In genomic region chr2:84904151-84904550, GRCh38 we compare ENCODE assay signal across 10 cellular contexts. TPM values are rescaled to one million over a fixed set of nuclear protein-coding genes. Genes with fewer than 3 reads are reported as not detected.
DNase-seq lines count a peak whose midpoint lies in the region; ATAC-seq, FAIRE-seq and TF ChIP-seq lines count a peak whose summit lies in the region.
"Had no signal": no experiment of that assay in that cellular context is flagged by ENCODE, and none has a peak within 500 bp of the region (broad histone marks: within the 10 kb centered on the region; RNA-seq: fewer than 3 reads in every experiment).

No MANE protein-coding gene starts in this region.

- H3K27ac Mint-ChIP-seq in CD8-positive, alpha-beta T cell: peak overlapping the region; percentile 90

- intact Hi-C loops in CD8-positive, alpha-beta T cell (cut with DNase I, micrococcal nuclease): loop anchor here (1.0 to 2.0 kb wide), 2 partner anchors 10 to 15 kb away; no protein-coding TSS in a partner anchor
- intact Hi-C loops in OCI-LY7 (cut with micrococcal nuclease; ENCODE audit: unreplicated experiment): no loop called here

- peaks cover 41% of the 10 kb centered on the region for H3K4me1 ChIP-seq in CD8-positive, alpha-beta T cell (ENCODE audit: insufficient read depth, low read length)
- H3K4me1 ChIP-seq in OCI-LY7 (ENCODE audit: insufficient read depth, low read length, poor library complexity, severe bottlenecking) (peaks cover 15% of the 10 kb centered on the region), osteoblast (ENCODE audit: insufficient read depth, low read length) (peaks cover 22% of the 10 kb centered on the region)

- no peaks in the 10 kb centered on the region for H3K9me3 ChIP-seq in CD8-positive, alpha-beta T cell (ENCODE audit: low read length)
- H3K9me3 ChIP-seq in OCI-LY7 (ENCODE audit: low read length) (no peaks in the 10 kb centered on the region), osteoblast (ENCODE audit: low read depth, low read length) (no peaks in the 10 kb centered on the region)

- no peaks in the 10 kb centered on the region for H3K27me3 Mint-ChIP-seq in CD8-positive, alpha-beta T cell (ENCODE audit: low read depth)

- H3K36me3 ChIP-seq in CD8-positive, alpha-beta T cell (ENCODE audit: insufficient read depth, low read length): peaks cover 5% of the 10 kb centered on the region
- H3K36me3 ChIP-seq in OCI-LY7 (ENCODE audit: insufficient read depth, low read length) (peaks cover 16% of the 10 kb centered on the region), osteoblast (ENCODE audit: insufficient read depth, low read length) (peaks cover 8% of the 10 kb centered on the region)

- no peaks in the 10 kb centered on the region for H3K27me3 ChIP-seq in CD8-positive, alpha-beta T cell (ENCODE audit: insufficient read depth, low read length)
- no peaks in the 10 kb centered on the region for H3K27me3 ChIP-seq in osteoblast (ENCODE audit: insufficient read depth, low read length)

- H3K4me2 ChIP-seq in OCI-LY7 (ENCODE audit: low read length) (peak overlapping the region; percentile 92), osteoblast (ENCODE audit: insufficient read depth, low read length) (peak overlapping the region; percentile 92)

- ATAC-seq in CD8-positive, alpha-beta T cell: no peak

- TF ChIP-seq POLR2A in GM12892 (IDR thresholded peaks at IDR 0.05; ENCODE audit: low read depth, low read length): no peak

- peaks cover 62% of the 10 kb centered on the region for H3K4me1 Mint-ChIP-seq in CD8-positive, alpha-beta T cell (ENCODE audit: low read depth)

- no peaks in the 10 kb centered on the region for H3K9me2 ChIP-seq in OCI-LY7 (ENCODE audit: insufficient read depth, low read length)

- CTCF ChIA-PET in CD8-positive, alpha-beta T cell (lab: Charles Lee): interaction anchor here (0.6 to 4.9 kb wide), 4 partner anchors 11 to 172 kb away, joined by 3 to 98 read pairs (median 16); partner anchors contain the start of gene TRABD2A
- CTCF ChIA-PET in OCI-LY7 (lab: Charles Lee; ENCODE audit: unreplicated experiment): no interaction called here

- H2AFZ ChIP-seq in OCI-LY7 (ENCODE audit: low read length) (peak overlapping the region; percentile 4; the same call in 1 of the 2 replicates), osteoblast (ENCODE audit: low read length) (no peak overlapping the region)

- no peak overlapping the region for H3K27ac ChIP-seq in CD8-positive, alpha-beta T cell (ENCODE audit: low read depth, low read length)
- H3K27ac ChIP-seq in OCI-LY7 (ENCODE audit: low read depth, low read length, poor library complexity, severe bottlenecking) (no peak overlapping the region), coronary artery (peak overlapping the region; percentile 84 to 98), osteoblast (ENCODE audit: low read depth, low read length) (no peak overlapping the region)

- H3K4me3 ChIP-seq in CD8-positive, alpha-beta T cell (ENCODE audit: low read depth, low read length): peak overlapping the region; percentile 91
- H3K4me3 ChIP-seq in OCI-LY7 (ENCODE audit: low read depth, low read length, poor library complexity, severe bottlenecking) (no peak overlapping the region), coronary artery (peak overlapping the region; percentile 92), osteoblast (ENCODE audit: insufficient read depth, low read length) (peak overlapping the region; percentile 84)

- H3K79me2 ChIP-seq in OCI-LY7 (ENCODE audit: insufficient read depth, low read depth, low read length): peaks cover 14% of the 10 kb centered on the region
- peaks cover 14% of the 10 kb centered on the region for H3K79me2 ChIP-seq in osteoblast (ENCODE audit: insufficient read depth, low read length)

- peaks cover 2% of the 10 kb centered on the region for H3K9me3 Mint-ChIP-seq in CD8-positive, alpha-beta T cell

- in situ Hi-C loops in ACHN (cut with HindIII; ENCODE audit: low pct_ligation_motif_present, low pct_unique_long_range_greater_than_20kb, low sequenced_read_pairs): no loop called here

- no peak for FAIRE-seq in GM12892 (lab: Jason Lieb, UNC)
- FAIRE-seq: TTC549 had no signal

- no peak for DNase-seq in CD8-positive, alpha-beta T cell
- DNase-seq in OCI-LY7 (ENCODE audit: low spot score) (no peak), coronary artery (ENCODE audit: low spot score) (no peak), osteoblast (ENCODE audit: insufficient read length, low spot score, missing footprints) (no peak), foreskin melanocyte (no peak), GOT3 (lab: John Stamatoyannopoulos, UW) (no peak), ACHN (no peak), GM12892 (ENCODE audit: insufficient read length) (no peak)
- DNase-seq: NCI-H2107 had no signal

- no TSS peak for BruUV-seq in OCI-LY7 (replicated peaks; lab: Mats Ljungman, UMichigan)

- no peak for TF ChIP-seq CTCF in CD8-positive, alpha-beta T cell (IDR thresholded peaks at IDR 0.05)
- TF ChIP-seq CTCF in OCI-LY7 (conservative IDR thresholded peaks at IDR 0.05; ENCODE audit: low read length) (no peak), coronary artery (IDR thresholded peaks at IDR 0.05) (no peak), osteoblast (IDR thresholded peaks at IDR 0.05; ENCODE audit: extremely low read depth, low read depth, low read length) (no peak)

- peak overlapping the region; percentile 92 for H3K4me3 Mint-ChIP-seq in CD8-positive, alpha-beta T cell

- POLR2A ChIA-PET in CD8-positive, alpha-beta T cell (lab: Charles Lee): interaction anchor here (3.5 to 7.1 kb wide), 4 partner anchors 15 to 62 kb away, joined by 10 to 153 read pairs (median 76); partner anchors contain the start of gene TRABD2A
- POLR2A ChIA-PET in OCI-LY7 (lab: Charles Lee): interaction anchor here (0.6 to 2.7 kb wide), 6 partner anchors 15 to 80 kb away, joined by 3 to 6 read pairs (median 3); no protein-coding TSS in a partner anchor

- H3K36me3 Mint-ChIP-seq in CD8-positive, alpha-beta T cell: peaks cover 18% of the 10 kb centered on the region

- H4K20me1 ChIP-seq in OCI-LY7 (ENCODE audit: insufficient read depth, low read length) (peaks cover 6% of the 10 kb centered on the region; the same call in 1 of the 2 replicates), osteoblast (ENCODE audit: insufficient read depth, low read length) (peaks cover 8% of the 10 kb centered on the region)

RNA-seq across cellular contexts. Expression of gene TMSB10, which starts 1.3 kb away (rescaled TPM):
- total RNA-seq in CD8-positive, alpha-beta T cell: 1,000 to 10,000 TPM; 1,479 to 1,577 TPM
- 1,901 and 3,039 TPM in 2 replicates for total RNA-seq in OCI-LY7 (2014; rRNA removed; shearing (Covaris generic))
- total RNA-seq in OCI-LY7 (2022) (869 and 903 TPM in 2 replicates), osteoblast (3,633 and 4,065 TPM in 2 replicates)
- polyA plus RNA-seq in GM12892 (2012; ENCODE audit: missing spikeins): 4,109 TPM

RNA-seq across cellular contexts. Expression of gene TRABD2A, which starts 23.3 kb away (rescaled TPM):
- 100 to 1,000 TPM; 138 to 142 TPM for total RNA-seq in CD8-positive, alpha-beta T cell
- 0.49 and 1.9 TPM in 2 replicates for total RNA-seq in OCI-LY7 (2014; rRNA removed; shearing (Covaris generic))
- total RNA-seq in OCI-LY7 (2022): 1.6 and 1.8 TPM in 2 replicates
- 2.9 and 3.5 TPM in 2 replicates for total RNA-seq in osteoblast
- 0.23 TPM for polyA plus RNA-seq in GM12892 (2012; ENCODE audit: missing spikeins)

Comparison
In these comparisons a context has a peak if more than half of its experiments do, and no peak if none do; other contexts are left out.
1. H3K27ac ChIP-seq: peak in coronary artery (2 of 2); none in CD8-positive, alpha-beta T cell (single experiment), OCI-LY7 (single experiment) and osteoblast (single experiment).
2. RNA of gene TRABD2A, which starts 23.3 kb away (total RNA-seq): 138 to 142 TPM in CD8-positive, alpha-beta T cell; 2.9 to 3.5 TPM in osteoblast and 0.49 to 1.9 TPM in OCI-LY7; every median in the first group is over 10 times any median in the second.